In genomic region chr14:103118663-103119404, GRCh38 we compare ENCODE assay signal across 1 cellular context.
TF ChIP-seq lines count a peak whose summit lies in the region.

No MANE protein-coding gene starts in this region.

TF ChIP-seq in K562, 482 proteins besides CTCF, POLR2A, EP300 and RAD21 (continued from another document):
- TF ChIP-seq BRF2 (IDR thresholded peaks at IDR 0.05; ENCODE audit: borderline replicate concordance, insufficient read depth, insufficient read length), result no peak
- TF ChIP-seq ZNF41 (CRISPR knock-in tag; conservative IDR thresholded peaks at IDR 0.05), result no peak
- TF ChIP-seq, protein P1, sequence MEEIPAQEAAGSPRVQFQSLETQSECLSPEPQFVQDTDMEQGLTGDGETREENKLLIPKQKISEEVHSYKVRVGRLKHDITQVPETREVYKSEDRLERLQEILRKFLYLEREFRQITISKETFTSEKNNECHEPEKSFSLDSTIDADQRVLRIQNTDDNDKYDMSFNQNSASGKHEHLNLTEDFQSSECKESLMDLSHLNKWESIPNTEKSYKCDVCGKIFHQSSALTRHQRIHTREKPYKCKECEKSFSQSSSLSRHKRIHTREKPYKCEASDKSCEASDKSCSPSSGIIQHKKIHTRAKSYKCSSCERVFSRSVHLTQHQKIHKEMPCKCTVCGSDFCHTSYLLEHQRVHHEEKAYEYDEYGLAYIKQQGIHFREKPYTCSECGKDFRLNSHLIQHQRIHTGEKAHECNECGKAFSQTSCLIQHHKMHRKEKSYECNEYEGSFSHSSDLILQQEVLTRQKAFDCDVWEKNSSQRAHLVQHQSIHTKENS (CRISPR knock-in tag; IDR thresholded peaks at IDR 0.05), result no peak
- TF ChIP-seq THAP7 (CRISPR knock-in tag; IDR thresholded peaks at IDR 0.05), result no peak
- no peak for TF ChIP-seq CBFB (CRISPR knock-in tag; IDR thresholded peaks at IDR 0.05)
- TF ChIP-seq, protein P2, sequence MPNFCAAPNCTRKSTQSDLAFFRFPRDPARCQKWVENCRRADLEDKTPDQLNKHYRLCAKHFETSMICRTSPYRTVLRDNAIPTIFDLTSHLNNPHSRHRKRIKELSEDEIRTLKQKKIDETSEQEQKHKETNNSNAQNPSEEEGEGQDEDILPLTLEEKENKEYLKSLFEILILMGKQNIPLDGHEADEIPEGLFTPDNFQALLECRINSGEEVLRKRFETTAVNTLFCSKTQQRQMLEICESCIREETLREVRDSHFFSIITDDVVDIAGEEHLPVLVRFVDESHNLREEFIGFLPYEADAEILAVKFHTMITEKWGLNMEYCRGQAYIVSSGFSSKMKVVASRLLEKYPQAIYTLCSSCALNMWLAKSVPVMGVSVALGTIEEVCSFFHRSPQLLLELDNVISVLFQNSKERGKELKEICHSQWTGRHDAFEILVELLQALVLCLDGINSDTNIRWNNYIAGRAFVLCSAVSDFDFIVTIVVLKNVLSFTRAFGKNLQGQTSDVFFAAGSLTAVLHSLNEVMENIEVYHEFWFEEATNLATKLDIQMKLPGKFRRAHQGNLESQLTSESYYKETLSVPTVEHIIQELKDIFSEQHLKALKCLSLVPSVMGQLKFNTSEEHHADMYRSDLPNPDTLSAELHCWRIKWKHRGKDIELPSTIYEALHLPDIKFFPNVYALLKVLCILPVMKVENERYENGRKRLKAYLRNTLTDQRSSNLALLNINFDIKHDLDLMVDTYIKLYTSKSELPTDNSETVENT (CRISPR knock-in tag; IDR thresholded peaks at IDR 0.05), result no peak
- no peak for TF ChIP-seq GABPB1 (CRISPR knock-in tag; IDR thresholded peaks at IDR 0.05)
- TF ChIP-seq RB1 (IDR thresholded peaks at IDR 0.05; ENCODE audit: low read depth), result 0 out of 2 replicates have a peak, but pooled peaks have one; percentile 9
- TF ChIP-seq, protein P3, sequence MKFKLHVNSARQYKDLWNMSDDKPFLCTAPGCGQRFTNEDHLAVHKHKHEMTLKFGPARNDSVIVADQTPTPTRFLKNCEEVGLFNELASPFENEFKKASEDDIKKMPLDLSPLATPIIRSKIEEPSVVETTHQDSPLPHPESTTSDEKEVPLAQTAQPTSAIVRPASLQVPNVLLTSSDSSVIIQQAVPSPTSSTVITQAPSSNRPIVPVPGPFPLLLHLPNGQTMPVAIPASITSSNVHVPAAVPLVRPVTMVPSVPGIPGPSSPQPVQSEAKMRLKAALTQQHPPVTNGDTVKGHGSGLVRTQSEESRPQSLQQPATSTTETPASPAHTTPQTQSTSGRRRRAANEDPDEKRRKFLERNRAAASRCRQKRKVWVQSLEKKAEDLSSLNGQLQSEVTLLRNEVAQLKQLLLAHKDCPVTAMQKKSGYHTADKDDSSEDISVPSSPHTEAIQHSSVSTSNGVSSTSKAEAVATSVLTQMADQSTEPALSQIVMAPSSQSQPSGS (CRISPR knock-in tag; IDR thresholded peaks at IDR 0.05), result no peak
- TF ChIP-seq TAF1 (IDR thresholded peaks at IDR 0.05; ENCODE audit: control insufficient read depth, extremely low read depth, insufficient read depth, low read length, severe bottlenecking), result no peak
- TF ChIP-seq SMARCB1 (IDR thresholded peaks at IDR 0.05; ENCODE audit: insufficient read length, low read depth), result no peak
- TF ChIP-seq MAZ (CRISPR knock-in tag; conservative IDR thresholded peaks at IDR 0.05 in 1 of 2, IDR thresholded peaks at IDR 0.05 in 1 of 2), result no peak
- no peak for TF ChIP-seq MCM5 (IDR thresholded peaks at IDR 0.05; ENCODE audit: low read depth)
- no peak for TF ChIP-seq PKNOX1 (IDR thresholded peaks at IDR 0.05)
- TF ChIP-seq ZNF253 (CRISPR knock-in tag; conservative IDR thresholded peaks at IDR 0.05), result no peak
- TF ChIP-seq CXXC5 (CRISPR knock-in tag; IDR thresholded peaks at IDR 0.05), result peak; percentile 34; the same call in 1 of the 2 replicates
- no peak for TF ChIP-seq NCOA6 (IDR thresholded peaks at IDR 0.05)
- TF ChIP-seq OTX1 (CRISPR knock-in tag; IDR thresholded peaks at IDR 0.05), result no peak
TF ChIP-seq in K562: peak in this region for 79.
